Comparison of ENCODE assay signal across 8 cellular contexts in the genomic region with DNA sequence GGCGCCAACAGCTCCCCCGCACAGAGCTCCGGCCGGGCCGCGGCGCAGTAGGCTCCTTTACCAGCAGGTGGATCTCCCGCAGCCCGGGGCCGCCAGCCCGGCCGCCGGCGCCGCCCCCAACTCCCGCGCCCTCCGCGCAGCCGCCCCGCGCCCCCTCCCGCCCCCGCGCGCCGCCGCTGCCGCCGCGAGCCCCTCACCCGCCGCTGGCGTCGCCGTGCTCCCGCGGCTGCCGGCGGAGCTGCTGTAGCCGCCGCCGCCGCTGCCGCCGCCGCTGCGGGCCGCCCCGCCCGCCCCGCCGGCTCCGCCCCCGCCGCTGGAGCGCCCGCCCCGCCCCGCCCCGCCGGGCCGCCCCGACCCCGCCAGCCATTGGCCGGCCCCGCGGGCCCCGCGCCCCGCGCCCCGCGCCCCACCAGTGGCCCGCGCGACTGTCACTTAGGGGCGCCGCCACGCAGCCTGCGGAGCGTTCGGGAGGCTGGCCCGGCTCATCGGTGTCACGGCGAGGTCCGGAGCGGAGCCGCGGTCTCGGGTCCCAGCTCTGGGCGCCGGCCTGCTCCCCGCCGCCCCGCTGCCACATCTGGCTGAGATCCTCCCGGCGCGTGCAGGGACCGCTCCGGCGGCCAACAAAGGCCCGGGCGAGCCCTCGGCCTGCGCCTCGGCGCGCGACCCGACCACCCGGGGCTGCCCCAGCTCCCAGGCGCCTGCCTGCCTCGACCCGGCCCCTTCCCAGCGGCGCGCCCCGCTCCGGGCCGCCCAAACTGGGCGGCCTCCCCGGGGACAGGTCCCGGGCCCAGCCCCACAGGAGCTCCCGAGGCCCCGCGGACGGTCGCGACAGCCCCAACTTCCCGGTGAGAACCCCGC. TPM values are rescaled to one million over a fixed set of nuclear protein-coding genes. Genes with fewer than 3 reads are reported as not detected.
DNase-seq lines count a peak whose midpoint lies in the region; ATAC-seq and TF ChIP-seq lines count a peak whose summit lies in the region.

MGAT4A (minus strand) TSS at position 282 of the 858 bp plus-strand sequence. CDS start 4,800 bp downstream, outside the sequence.

- intact Hi-C loops in Panc1 (cut with micrococcal nuclease; ENCODE audit: unreplicated experiment): no loop called here
- intact Hi-C loops in activated T-helper 2 cell treated with anti-CD3 and anti-CD28 coated beads, Interferon-gamma antibody, Interleukin-2, Interleukin-4, amounts not matched to agents 10 μg/mL and 5 μg/mL and 100 μg/mL, durations not matched to agents 14 hours and 24 hours and 36 hours (cut with micrococcal nuclease): loop anchor here (10.0 kb wide), 1 partner anchor 266 kb away; no protein-coding TSS in a partner anchor

- H3K27ac ChIP-seq in Panc1 (ENCODE audit: low read length): no peak within 1 kb of the TSS
- H3K27ac ChIP-seq in subcutaneous abdominal adipose tissue (ENCODE audit: low read depth, low read length): peak within 1 kb of the TSS; percentile 46

- TF ChIP-seq CTCF in Panc1 (IDR thresholded peaks at IDR 0.05): no peak; the same call in 1 of the 2 replicates
- no peak for TF ChIP-seq CTCF in fibroblast of villous mesenchyme (IDR thresholded peaks at IDR 0.05; ENCODE audit: insufficient read depth, low read depth, low read length)

- in situ Hi-C loops in Panc1 (cut with HindIII; ENCODE audit: low pct_unique_long_range_greater_than_20kb, low sequenced_read_pairs): no loop called here

- peak within 1 kb of the TSS; percentile 93 for H3K27ac Mint-ChIP-seq in activated T-helper 2 cell treated with anti-CD3 and anti-CD28 coated beads, Interferon-gamma antibody, Interleukin-2, Interleukin-4, amounts not matched to agents 10 μg/mL and 5 μg/mL and 100 μg/mL, durations not matched to agents 14 hours and 24 hours and 36 hours

- H2AFZ ChIP-seq in neuron (ENCODE audit: low read depth, low read length): peak within 1 kb of the TSS; percentile 82

- no peaks in the 10 kb centered on the region for H3K36me3 ChIP-seq in Panc1 (ENCODE audit: control insufficient read depth, insufficient read depth, low read length)
- no peaks in the 10 kb centered on the region for H3K36me3 ChIP-seq in neuron (ENCODE audit: insufficient read depth, low read length)
- no peaks in the 10 kb centered on the region for H3K36me3 ChIP-seq in subcutaneous abdominal adipose tissue (ENCODE audit: control insufficient read depth in 5 of 5, insufficient read depth in 5 of 5, low read length in 5 of 5)

- H3K36me3 Mint-ChIP-seq in activated T-helper 2 cell treated with anti-CD3 and anti-CD28 coated beads, Interferon-gamma antibody, Interleukin-2, Interleukin-4, amounts not matched to agents 10 μg/mL and 5 μg/mL and 100 μg/mL, durations not matched to agents 14 hours and 24 hours and 36 hours (ENCODE audit: low read depth): peaks cover 13% of the 10 kb centered on the region

- DNase-seq in AML-193 (lab: John Stamatoyannopoulos, UW) (peak; percentile 37 to 51), Panc1 (ENCODE audit: low read depth, low spot score) (no peak), fibroblast of villous mesenchyme (ENCODE audit: low read depth) (peak; percentile 18)
- DNase-seq in activated T-helper 2 cell treated with anti-CD3 and anti-CD28 coated beads, Interferon-gamma antibody, Interleukin-2, Interleukin-4, amounts not matched to agents 10 μg/mL and 5 μg/mL and 100 μg/mL, durations not matched to agents 14 hours and 24 hours and 36 hours (ENCODE audit: low spot score): peak; percentile 76

- H3K27me3 ChIP-seq in Panc1 (ENCODE audit: control insufficient read depth, insufficient read depth, low read length): peaks cover 27% of the 10 kb centered on the region
- peaks cover 7% of the 10 kb centered on the region for H3K27me3 ChIP-seq in neuron (ENCODE audit: insufficient read depth, low read length)
- no peaks in the 10 kb centered on the region for H3K27me3 ChIP-seq in subcutaneous abdominal adipose tissue (ENCODE audit: control insufficient read depth in 5 of 5, insufficient read depth in 4 of 5, low read length in 5 of 5)

- peak within 1 kb of the TSS; percentile 50 to 51 for H3K4me3 ChIP-seq in Panc1 (ENCODE audit: low read depth in 2 of 2, low read length in 2 of 2)
- peak within 1 kb of the TSS; percentile 55 for H3K4me3 ChIP-seq in fibroblast of villous mesenchyme (ENCODE audit: low read depth, low read length)
- H3K4me3 ChIP-seq in neuron (ENCODE audit: low read length): peak within 1 kb of the TSS; percentile 68
- H3K4me3 ChIP-seq in subcutaneous abdominal adipose tissue (ENCODE audit: low read depth in 1 of 5, low read length in 5 of 5): peak within 1 kb of the TSS; percentile 76 to 88 (median 80)

- CTCF ChIA-PET in Panc1 (lab: Charles Lee): interaction anchor here (0.6 kb wide), 1 partner anchor 54 kb away, joined by 5 read pairs; no protein-coding TSS in a partner anchor

- peak within 1 kb of the TSS; percentile 88 for H3K4me3 Mint-ChIP-seq in activated T-helper 2 cell treated with anti-CD3 and anti-CD28 coated beads, Interferon-gamma antibody, Interleukin-2, Interleukin-4, amounts not matched to agents 10 μg/mL and 5 μg/mL and 100 μg/mL, durations not matched to agents 14 hours and 24 hours and 36 hours (ENCODE audit: low read depth)

- peaks cover 4% of the 10 kb centered on the region for H3K4me1 ChIP-seq in Panc1 (ENCODE audit: control insufficient read depth, insufficient read depth, low read length)
- H3K4me1 ChIP-seq in neuron (ENCODE audit: insufficient read depth, low read length): peaks cover 12% of the 10 kb centered on the region
- peaks cover 4 to 42% (median 22%) of the 10 kb centered on the region in 5 donors for H3K4me1 ChIP-seq in subcutaneous abdominal adipose tissue (ENCODE audit: control insufficient read depth in 5 of 5, insufficient read depth in 5 of 5, low read length in 5 of 5)

- no peaks in the 10 kb centered on the region for H3K27me3 Mint-ChIP-seq in activated T-helper 2 cell treated with anti-CD3 and anti-CD28 coated beads, Interferon-gamma antibody, Interleukin-2, Interleukin-4, amounts not matched to agents 10 μg/mL and 5 μg/mL and 100 μg/mL, durations not matched to agents 14 hours and 24 hours and 36 hours (ENCODE audit: low read depth)

- no peaks in the 10 kb centered on the region for H3K9me3 ChIP-seq in Panc1 (ENCODE audit: control insufficient read depth, insufficient read depth, low read depth, low read length)
- no peaks in the 10 kb centered on the region for H3K9me3 ChIP-seq in neuron (ENCODE audit: low read length)
- H3K9me3 ChIP-seq in subcutaneous abdominal adipose tissue (ENCODE audit: control insufficient read depth in 5 of 5, low read length in 5 of 5): no peaks in the 10 kb centered on the region

- peak within 1 kb of the TSS; percentile 76 to 93 (median 91) for H3K9ac ChIP-seq in subcutaneous abdominal adipose tissue (ENCODE audit: low read length in 5 of 5)

- POLR2A ChIA-PET in Panc1 (lab: Charles Lee): no interaction called here

- BruUV-seq in Panc1 (replicated peaks; lab: Mats Ljungman, UMichigan): no TSS peak

- ATAC-seq in GM18868 (IDR thresholded peaks at IDR 0.05; ENCODE audit: unreplicated experiment) (peak; percentile 80), HG03108 (IDR thresholded peaks at IDR 0.05; ENCODE audit: unreplicated experiment) (peak; percentile 74), Panc1 (peak; percentile 93)

- peaks cover 72% of the 10 kb centered on the region for H3K4me1 Mint-ChIP-seq in activated T-helper 2 cell treated with anti-CD3 and anti-CD28 coated beads, Interferon-gamma antibody, Interleukin-2, Interleukin-4, amounts not matched to agents 10 μg/mL and 5 μg/mL and 100 μg/mL, durations not matched to agents 14 hours and 24 hours and 36 hours (ENCODE audit: low read depth)

- H3K9me3 Mint-ChIP-seq in activated T-helper 2 cell treated with anti-CD3 and anti-CD28 coated beads, Interferon-gamma antibody, Interleukin-2, Interleukin-4, amounts not matched to agents 10 μg/mL and 5 μg/mL and 100 μg/mL, durations not matched to agents 14 hours and 24 hours and 36 hours: no peaks in the 10 kb centered on the region

RNA-seq across cellular contexts. Expression of gene MGAT4A, which starts in this region (rescaled TPM):
- total RNA-seq in Panc1 (2021; ENCODE audit: unreplicated experiment) (4.4 TPM), fibroblast of villous mesenchyme (under 0.01 TPM in 1 of 2 replicates, not detected in the other)
- polyA plus RNA-seq in Panc1 (2012; ENCODE audit: insufficient read length): 1.2 TPM
- 42.0 and 44.6 TPM in 2 replicates for total RNA-seq in activated T-helper 2 cell treated with anti-CD3 and anti-CD28 coated beads, Interferon-gamma antibody, Interleukin-2, Interleukin-4, amounts not matched to agents 10 μg/mL and 5 μg/mL and 100 μg/mL, durations not matched to agents 14 hours and 24 hours and 36 hours

Comparison
In these comparisons a context has a peak if more than half of its experiments do, and no peak if none do; other contexts are left out.
1. Peak in DNase-seq and H3K4me3 ChIP-seq in fibroblast of villous mesenchyme; RNA of the gene not detected or under 1 TPM.